In the genomic region with DNA sequence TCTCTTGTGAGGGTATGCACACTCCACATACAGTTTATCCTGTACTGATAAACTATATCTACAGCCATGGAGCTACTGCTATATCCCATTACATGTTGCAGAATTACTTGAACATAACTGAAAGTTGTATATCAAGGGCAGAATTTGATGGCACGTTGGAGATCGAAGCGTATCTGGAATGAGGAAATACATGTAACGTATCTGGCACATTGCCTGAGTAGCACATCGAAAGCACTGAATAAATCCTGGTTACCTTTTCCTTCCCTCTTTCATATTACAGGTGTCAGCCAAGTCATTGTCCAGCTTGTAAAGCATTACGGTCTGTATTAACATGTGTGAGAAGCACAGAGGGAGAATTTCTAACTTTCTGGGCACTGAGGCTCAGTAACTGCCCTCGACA, we compare ENCODE assay signal across 14 cellular contexts. TPM values are rescaled to one million over a fixed set of nuclear protein-coding genes. Genes with fewer than 3 reads are reported as not detected.
DNase-seq lines count a peak whose midpoint lies in the region; FAIRE-seq and TF ChIP-seq lines count a peak whose summit lies in the region.
"Had no signal": no experiment of that assay in that cellular context is flagged by ENCODE, and none has a peak within 500 bp of the region (broad histone marks: within the 10 kb centered on the region; RNA-seq: fewer than 3 reads in every experiment).

No MANE protein-coding gene starts in this region.

- FAIRE-seq in GM12892 (lab: Jason Lieb, UNC), result peak; percentile 80

- TF ChIP-seq POLR2A in GM12892 (IDR thresholded peaks at IDR 0.05; ENCODE audit: low read depth, low read length), result no peak

- DNase-seq in DMS153 (lab: John Stamatoyannopoulos, UW), result peak; percentile 56
- DNase-seq in GM12892 (ENCODE audit: insufficient read length), result no peak
- peak; percentile 66 for DNase-seq in OCI-M1 (lab: John Stamatoyannopoulos, UW)
- peak; percentile 60 for DNase-seq in kidney tubule cell (ENCODE audit: low spot score)
- DNase-seq in retina, result no peak
- DNase-seq in cortex of kidney (lab: John Stamatoyannopoulos, UW), result no peak
- DNase-seq in T-helper 1 cell, result no peak
- DNase-seq: AML-193, IMR-90, Kasumi-1, NCI-H1436, NCI-H2107, NCI-H226, PC-3 had no signal

RNA-seq across cellular contexts. Expression of gene LIN7A, which starts 42.1 kb away (rescaled TPM):
- polyA plus RNA-seq in GM12892 (2012; ENCODE audit: missing spikeins), result 3.5 TPM

Comparison
In these comparisons a context has a peak if more than half of its experiments do, and no peak if none do; other contexts are left out.
1. DNase-seq: peak in DMS153 (single experiment), OCI-M1 (single experiment) and kidney tubule cell (single experiment); none in GM12892 (single experiment), retina (single experiment), cortex of kidney (single experiment) and T-helper 1 cell (0 of 5).